In the genomic region with DNA sequence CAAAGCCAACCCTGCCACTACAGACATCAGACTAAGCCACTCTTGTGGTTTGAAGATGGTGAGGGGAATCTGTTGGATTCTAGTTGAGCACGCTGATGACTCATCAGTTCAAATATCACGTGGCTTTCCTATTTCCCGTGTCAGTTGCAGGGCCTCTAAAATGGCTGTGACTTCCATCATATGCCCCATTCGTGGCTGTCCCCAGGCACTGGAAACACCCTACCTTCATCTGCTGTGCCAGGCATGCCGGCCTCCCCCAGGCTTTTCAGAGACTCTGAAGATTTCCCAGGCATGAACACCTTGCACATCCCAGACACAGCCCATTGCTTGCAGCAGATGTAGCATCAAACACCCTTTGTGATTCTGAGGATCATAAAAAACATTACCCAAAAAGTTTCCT, we compare ENCODE assay signal across 28 cellular contexts.
DNase-seq lines count a peak whose midpoint lies in the region; ATAC-seq, FAIRE-seq and TF ChIP-seq lines count a peak whose summit lies in the region.
"Had no signal": no experiment of that assay in that cellular context is flagged by ENCODE, and none has a peak within 500 bp of the region (broad histone marks: within the 10 kb centered on the region; RNA-seq: fewer than 3 reads in every experiment).

No MANE protein-coding gene starts in this region.

- H3K4me1 ChIP-seq in H9 (ENCODE audit: insufficient read depth, low read length) (no peaks in the 10 kb centered on the region), kidney (ENCODE audit: control insufficient read depth in 1 of 2, insufficient read depth in 1 of 2, low read depth in 1 of 2, low read length in 2 of 2) (no peaks in the 10 kb centered on the region)
- H3K4me1 ChIP-seq: ascending aorta, heart right ventricle, stomach, tibial nerve had no signal

- ATAC-seq in stimulated activated naive CD8-positive, alpha-beta T cell treated with anti-CD3 and anti-CD28 coated beads, Interleukin-15, Interleukin-2, amounts not matched to agents 100 U/mL and 50 U/mL, for 24 hours: peak; percentile 47
- ATAC-seq: HCT116, heart right ventricle, left lobe of liver, PC-3 had no signal

- peaks cover 2% of the 10 kb centered on the region in 2 experiments; a peak in 2 of 4 replicates for H3K4me1 Mint-ChIP-seq in H9
- H3K4me1 Mint-ChIP-seq: naive B cell had no signal

- WGBS in H9 (ENCODE audit: extremely low coverage, insufficient read length, low lambda C conversion rate): no CpG with 5 or more reads among the region's 5 CpGs

- H3K79me1 ChIP-seq in H9 (ENCODE audit: insufficient read depth, low read depth, low read length, poor library complexity, severe bottlenecking): no peaks in the 10 kb centered on the region

- H2BK20ac ChIP-seq in H9 (ENCODE audit: low read depth, low read length, poor library complexity, severe bottlenecking): no peak overlapping the region

- H3K4ac ChIP-seq in H9 (ENCODE audit: low read depth, low read length): no peak overlapping the region

- H3K4me3 ChIP-seq in kidney (ENCODE audit: low read length in 2 of 2): no peak overlapping the region
- H3K4me3 ChIP-seq: ascending aorta, heart right ventricle, stomach, tibial nerve had no signal

- H3K23ac ChIP-seq in H9 (ENCODE audit: insufficient read length, low read depth, low read length): no peak overlapping the region

- H3K4me3 Mint-ChIP-seq in H9: no peak overlapping the region
- H3K4me3 Mint-ChIP-seq: activated naive CD4-positive, alpha-beta T cell treated with anti-CD3 and anti-CD28 coated beads, Interleukin-2, amount 50 U/mL, for 24 hours; CD14-positive monocyte; T-cell had no signal

- H2BK120ac ChIP-seq in H9 (ENCODE audit: low read depth, low read length, poor library complexity, severe bottlenecking): no peak overlapping the region

- H3K27ac ChIP-seq in H9 (ENCODE audit: insufficient read length, low read depth, low read length) (no peak overlapping the region), kidney (ENCODE audit: low read depth in 2 of 2, low read length in 2 of 2) (no peak overlapping the region)
- H3K27ac ChIP-seq: ascending aorta, heart right ventricle, stomach, tibial nerve had no signal

- H2BK5ac ChIP-seq in H9 (ENCODE audit: insufficient read length, low read length): no peak overlapping the region

- H2AK5ac ChIP-seq in H9 (ENCODE audit: insufficient read length, low read length): no peak overlapping the region

- no peak overlapping the region for H4K8ac ChIP-seq in H9 (replicated peaks; ENCODE audit: insufficient read length, low read depth, low read length)

- H3K9ac ChIP-seq in H9 (ENCODE audit: extremely low read depth, insufficient read length, low read length) (no peak overlapping the region), kidney (ENCODE audit: low read length in 2 of 2) (no peak overlapping the region)

- no peak overlapping the region for H3K18ac ChIP-seq in H9 (ENCODE audit: insufficient read length, low read depth, low read length)

- no peak overlapping the region for H3T11ph ChIP-seq in H9 (ENCODE audit: low read length)

- H3K9me3 ChIP-seq in H9 (ENCODE audit: control insufficient read depth, low read depth, low read length) (no peaks in the 10 kb centered on the region), kidney (ENCODE audit: control insufficient read depth in 1 of 2, low read length in 2 of 2) (no peaks in the 10 kb centered on the region)
- H3K9me3 ChIP-seq: ascending aorta, heart right ventricle, stomach, tibial nerve had no signal

- H3K4me2 ChIP-seq in H9 (ENCODE audit: insufficient read depth, insufficient read length, low read length): no peak overlapping the region

- FAIRE-seq in kidney (lab: Jason Lieb, UNC) (no peak), D721Med (lab: Jason Lieb, UNC) (no peak)

- H4K20me1 ChIP-seq in H9 (ENCODE audit: control insufficient read depth, insufficient read depth, insufficient read length): no peaks in the 10 kb centered on the region

- H3K27me3 Mint-ChIP-seq in H9 (ENCODE audit: low read depth): no peaks in the 10 kb centered on the region; the same call in 1 of the 2 replicates
- H3K27me3 Mint-ChIP-seq: activated naive CD4-positive, alpha-beta T cell treated with anti-CD3 and anti-CD28 coated beads, Interleukin-2, amount 50 U/mL, for 24 hours; naive B cell; T-cell had no signal

- H3K36me3 Mint-ChIP-seq in H9 (ENCODE audit: insufficient read depth in 1 of 3, low read depth in 3 of 3): no peaks in the 10 kb centered on the region
- H3K36me3 Mint-ChIP-seq: activated naive CD4-positive, alpha-beta T cell treated with anti-CD3 and anti-CD28 coated beads, Interleukin-2, amount 50 U/mL, for 24 hours; CD14-positive monocyte; naive B cell; T-cell had no signal

- H3K79me2 ChIP-seq in H9 (ENCODE audit: insufficient read depth, low read length): no peaks in the 10 kb centered on the region

- no peak overlapping the region for H2AFZ ChIP-seq in H9 (ENCODE audit: low read length)

- H2BK15ac ChIP-seq in H9 (ENCODE audit: low read depth, low read length): no peak overlapping the region

- DNase-seq in activated T-cell treated with anti-CD3 and anti-CD28 coated beads for 48 hours (ENCODE audit: low read depth): peak; percentile 0
- DNase-seq in activated T-cell treated with anti-CD3 and anti-CD28 coated beads for 4 hours: no peak
- DNase-seq in H9: peak; percentile 5
- DNase-seq in RKO (ENCODE audit: low spot score): peak; percentile 4
- DNase-seq in stimulated activated naive CD8-positive, alpha-beta T cell treated with anti-CD3 and anti-CD28 coated beads, Interleukin-15, Interleukin-2, amounts not matched to agents 100 U/mL and 50 U/mL, for 24 hours: no peak
- DNase-seq in kidney: no peak
- no peak for DNase-seq in central memory CD4-positive, alpha-beta T cell
- DNase-seq in D721Med (ENCODE audit: insufficient read length, low spot score): no peak
- DNase-seq: activated CD4-positive, alpha-beta T cell treated with anti-CD3 and anti-CD28 coated beads, Interleukin-2, amount 50 U/mL, for 48 hours; caudate nucleus; dermis blood vessel endothelial cell; GF-D8; heart right ventricle; KG1; naive B cell; NCI-H187; NCI-H748 treated with DMSO at 0.1 percent for 48 hours; PC-3; retina; SHP77 treated with DMSO at 0.1 percent for 48 hours; stomach; T-cell had no signal

- H3K27me3 ChIP-seq in H9 (ENCODE audit: insufficient read depth, low read length): no peaks in the 10 kb centered on the region
- H3K27me3 ChIP-seq: ascending aorta, heart right ventricle, stomach, tibial nerve had no signal

- H3K9me3 Mint-ChIP-seq in H9: no peaks in the 10 kb centered on the region; a peak in 1 of 5 replicates

- H4K5ac ChIP-seq in H9 (ENCODE audit: insufficient read length, low read depth, low read length): no peak overlapping the region

- no peak overlapping the region for H3K56ac ChIP-seq in H9 (ENCODE audit: insufficient read length, low read depth, low read length)

- no peaks in the 10 kb centered on the region for H3K23me2 ChIP-seq in H9 (ENCODE audit: insufficient read length, low read depth, low read length, poor library complexity, severe bottlenecking)

- intact Hi-C loops in kidney (cut with DNase I): no loop called here

- no peaks in the 10 kb centered on the region for H3K36me3 ChIP-seq in kidney (ENCODE audit: control insufficient read depth in 1 of 2, insufficient read depth in 2 of 2, low read length in 2 of 2)
- H3K36me3 ChIP-seq: ascending aorta, heart right ventricle, stomach, tibial nerve had no signal

- TF ChIP-seq CTCF in H9 (conservative IDR thresholded peaks at IDR 0.05): no peak
- TF ChIP-seq CTCF in kidney (IDR thresholded peaks at IDR 0.05; ENCODE audit: borderline replicate concordance, extremely low read depth, insufficient read depth): no peak
- TF ChIP-seq CTCF in D721Med (IDR thresholded peaks at IDR 0.05; ENCODE audit: insufficient read depth, missing control alignments): no peak

- no peak overlapping the region for H3K14ac ChIP-seq in H9 (ENCODE audit: insufficient read depth, low read length)

- no peak overlapping the region for H2BK12ac ChIP-seq in H9 (ENCODE audit: insufficient read length, low read depth, low read length)

- no peak overlapping the region for H4K91ac ChIP-seq in H9 (ENCODE audit: insufficient read length, low read depth, low read length)

- H3K27ac Mint-ChIP-seq in H9: no peak overlapping the region
- H3K27ac Mint-ChIP-seq: activated naive CD4-positive, alpha-beta T cell treated with anti-CD3 and anti-CD28 coated beads, Interleukin-2, amount 50 U/mL, for 24 hours; CD14-positive monocyte had no signal

Comparison
In these comparisons a context has a peak if more than half of its experiments do, and no peak if none do; other contexts are left out.
1. DNase-seq: peak in activated T-cell treated with anti-CD3 and anti-CD28 coated beads for 48 hours (single experiment), H9 (single experiment) and RKO (single experiment); none in activated T-cell treated with anti-CD3 and anti-CD28 coated beads for 4 hours (single experiment), stimulated activated naive CD8-positive, alpha-beta T cell treated with anti-CD3 and anti-CD28 coated beads, Interleukin-15, Interleukin-2, amounts not matched to agents 100 U/mL and 50 U/mL, for 24 hours (single experiment), kidney (single experiment), central memory CD4-positive, alpha-beta T cell (single experiment) and D721Med (single experiment).